ENCODE assay signal across 19 cellular contexts in the genomic region with DNA sequence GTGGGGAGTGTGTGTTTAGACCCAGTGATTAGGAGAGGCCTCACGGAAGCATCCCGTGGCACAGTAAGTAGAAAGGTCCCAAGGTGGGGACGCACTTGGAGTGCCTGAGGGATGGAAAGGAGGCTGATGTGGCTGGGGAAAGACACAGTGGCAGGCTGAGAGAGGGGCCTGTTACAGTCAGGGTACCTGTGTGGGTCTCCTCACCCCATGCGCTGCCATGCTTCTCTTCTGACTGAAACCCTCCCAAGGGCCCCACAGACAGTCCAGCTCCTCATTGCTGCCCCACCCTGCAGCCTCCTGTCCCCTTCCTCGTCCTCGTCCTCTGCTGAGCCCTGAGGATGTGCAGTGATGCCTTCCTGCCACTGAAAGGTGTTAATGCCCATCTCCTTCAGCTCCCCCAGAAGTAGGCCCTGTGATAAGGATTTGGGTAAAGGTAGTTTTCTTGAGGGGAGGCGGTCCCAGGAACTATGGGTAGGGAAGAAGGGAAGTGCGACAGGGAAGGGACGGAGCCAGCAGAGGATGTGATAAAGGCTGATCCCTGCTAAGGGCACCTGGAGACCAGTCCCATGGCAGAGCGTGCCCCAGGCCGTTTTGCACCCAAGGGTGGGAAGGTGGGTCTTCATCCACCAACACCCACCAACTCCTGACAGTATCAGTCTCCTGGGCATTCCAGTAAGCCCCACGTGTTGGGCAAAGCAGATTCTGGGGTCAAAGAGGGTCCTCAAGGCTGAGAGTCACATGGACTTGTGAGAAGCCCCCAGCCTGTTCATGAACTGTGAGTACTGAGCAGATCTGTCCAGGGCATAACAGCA.
"Had no signal": no experiment of that assay in that cellular context is flagged by ENCODE, and none has a peak within 500 bp of the region (broad histone marks: within the 10 kb centered on the region; RNA-seq: fewer than 3 reads in every experiment).

No MANE protein-coding gene starts in this region.

- H3K27me3 ChIP-seq: colonic mucosa, foreskin keratinocyte, neutrophil, pancreas, vagina had no signal

- H3K36me3 ChIP-seq: colonic mucosa, esophagus muscularis mucosa, gastroesophageal sphincter, heart left ventricle, neutrophil, pancreas, transverse colon, vagina had no signal

- H3K4me3 ChIP-seq: colonic mucosa, esophagus muscularis mucosa, gastroesophageal sphincter, heart left ventricle, lung, mucosa of descending colon, pancreas, skin epidermis, transverse colon, vagina had no signal

- DNase-seq: colonic mucosa; effector CD8-positive, alpha-beta T cell; foreskin keratinocyte; heart left ventricle; hypothalamus; immature natural killer cell; mucosa of descending colon; naive B cell; stimulated activated CD4-positive, alpha-beta T cell treated with anti-CD3 and anti-CD28 coated beads, Interleukin-15, amount 100 ng/mL, for 24 hours; stimulated activated CD4-positive, alpha-beta T cell treated with anti-CD3 and anti-CD28 coated beads, Interleukin-2, amount 100 ng/mL, for 48 hours; stimulated activated naive B cell treated with anti-CD40 and anti-IgM and Interleukin-4, amounts not matched to agents 10 μg/mL and 1 μg/mL and 100 μg/mL, for 72 hours; transverse colon had no signal

- H3K4me1 ChIP-seq: colonic mucosa, esophagus muscularis mucosa, foreskin keratinocyte, gastroesophageal sphincter, heart left ventricle, pancreas, transverse colon, vagina had no signal

- H3K27ac ChIP-seq: colonic mucosa, esophagus muscularis mucosa, foreskin keratinocyte, gastroesophageal sphincter, heart left ventricle, neutrophil, pancreas, skin epidermis, transverse colon, vagina had no signal

- H3K9me3 ChIP-seq: colonic mucosa, neutrophil, pancreas, vagina had no signal
